Comparison of ENCODE assay signal across 32 cellular contexts in the genomic region with DNA sequence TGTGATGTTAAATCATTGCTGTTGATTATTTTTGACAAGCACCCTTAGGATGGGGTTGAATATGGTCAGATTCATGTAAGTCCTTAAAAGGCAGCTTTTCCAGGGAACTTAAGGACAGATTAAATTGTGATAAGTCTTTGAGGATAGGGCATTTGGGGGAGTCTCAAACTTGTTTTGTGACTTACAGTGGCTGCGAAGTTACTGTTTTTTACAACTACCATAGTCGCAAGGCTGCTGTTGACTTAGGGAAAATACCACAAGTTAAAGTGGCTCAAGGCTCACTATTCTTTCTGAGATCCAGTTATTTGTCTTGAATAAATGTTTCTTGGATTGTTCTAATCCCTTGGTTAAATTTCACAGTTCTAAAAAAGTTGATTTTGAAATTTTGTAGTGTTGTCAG.
"Had no signal": no experiment of that assay in that cellular context is flagged by ENCODE, and none has a peak within 500 bp of the region (broad histone marks: within the 10 kb centered on the region; RNA-seq: fewer than 3 reads in every experiment).

No MANE protein-coding gene starts in this region.

- H3K9me3 ChIP-seq: esophagus muscularis mucosa, gastrocnemius medialis, heart right ventricle had no signal

- DNase-seq: activated B cell treated with CpG ODN at 0.5 μM for 24 hours; activated CD4-positive, alpha-beta memory T cell treated with anti-CD3 and anti-CD28 coated beads for 36 hours; activated CD4-positive, alpha-beta T cell treated with anti-CD3 and anti-CD28 coated beads for 48 hours; activated CD8-positive, alpha-beta memory T cell treated with anti-CD3 and anti-CD28 coated beads, Interleukin-2, amount 10 ng/mL, durations not matched to agents 7 days and 5 days; activated CD8-positive, alpha-beta memory T cell treated with anti-CD3 and anti-CD28 coated beads, Interleukin-2, amount 50 U/mL, for 4 hours; activated CD8-positive, alpha-beta T cell treated with anti-CD3 and anti-CD28 coated beads, Interleukin-2, amount 10 ng/mL, durations not matched to agents 7 days and 5 days; activated gamma-delta T cell; activated naive CD4-positive, alpha-beta T cell; activated naive CD4-positive, alpha-beta T cell treated with anti-CD3 and anti-CD28 coated beads, Interleukin-2, amount 50 U/mL, for 16 hours; activated T-cell treated with anti-CD3 and anti-CD28 coated beads, Interleukin-2, amount 50 U/mL, for 1 hour; activated T-cell treated with anti-CD3 and anti-CD28 coated beads, Interleukin-2, amount 50 U/mL, for 48 hours; amniotic stem cell; anterior cingulate cortex; brain microvascular endothelial cell; dorsolateral prefrontal cortex; effector memory CD4-positive, alpha-beta T cell; foreskin keratinocyte; gastrocnemius medialis; glutamatergic neuron; heart right ventricle; T-cell; T1000; WERI-Rb-1 had no signal

- H3K9me3 Mint-ChIP-seq: activated B cell treated with CpG ODN at 0.5 μM for 24 hours; activated CD4-positive, alpha-beta memory T cell treated with anti-CD3 and anti-CD28 coated beads for 36 hours; activated T-helper 1 cell treated with anti-CD3 and anti-CD28 coated beads, Interleukin-12 subunit alpha, Interleukin-12 subunit beta, Interleukin-2, Interleukin-4 antibody, amounts not matched to agents 30 ng/mL and 10 ng/mL and 1 ng/mL, durations not matched to agents 14 hours and 24 hours and 36 hours; central memory CD8-positive, alpha-beta T cell; dendritic cell treated with granulocyte-macrophage colony-stimulating factor and Interleukin-4, amounts not matched to agents 40 ng/mL and 50 ng/mL, for 4 days; T-cell; T-helper 1 cell treated with Interleukin-12 subunit alpha and Interleukin-12 subunit beta and Interleukin-4 antibody, amounts not matched to agents 30 μg/mL and 1 μg/mL, for 36 hours had no signal

- H3K4me3 ChIP-seq: coronary artery, dorsolateral prefrontal cortex, esophagus muscularis mucosa, gastrocnemius medialis, heart right ventricle had no signal

- H3K27me3 ChIP-seq: brain microvascular endothelial cell, dorsolateral prefrontal cortex, esophagus muscularis mucosa, foreskin keratinocyte, gastrocnemius medialis, heart right ventricle had no signal

- FAIRE-seq: astrocyte, bronchial epithelial cell had no signal

- H3K27me3 Mint-ChIP-seq: activated B cell treated with CpG ODN at 0.5 μM for 24 hours; activated CD4-positive, alpha-beta memory T cell treated with anti-CD3 and anti-CD28 coated beads for 36 hours; activated CD8-positive, alpha-beta memory T cell treated with anti-CD3 and anti-CD28 coated beads, Interleukin-2, amount 10 ng/mL, durations not matched to agents 7 days and 5 days; activated naive CD8-positive, alpha-beta T cell; central memory CD8-positive, alpha-beta T cell; dendritic cell treated with granulocyte-macrophage colony-stimulating factor and Interleukin-4, amounts not matched to agents 40 ng/mL and 50 ng/mL, for 4 days; T-cell had no signal

- H3K36me3 ChIP-seq: gastrocnemius medialis, WERI-Rb-1 had no signal

- H3K4me3 Mint-ChIP-seq: activated B cell treated with CpG ODN at 0.5 μM for 24 hours; activated CD4-positive, alpha-beta memory T cell treated with anti-CD3 and anti-CD28 coated beads for 36 hours; activated CD8-positive, alpha-beta memory T cell treated with anti-CD3 and anti-CD28 coated beads, Interleukin-2, amount 10 ng/mL, durations not matched to agents 7 days and 5 days; activated CD8-positive, alpha-beta T cell treated with anti-CD3 and anti-CD28 coated beads, Interleukin-2, amount 10 ng/mL, durations not matched to agents 7 days and 5 days; activated naive CD8-positive, alpha-beta T cell; activated T-helper 1 cell treated with anti-CD3 and anti-CD28 coated beads, Interleukin-12 subunit alpha, Interleukin-12 subunit beta, Interleukin-2, Interleukin-4 antibody, amounts not matched to agents 30 ng/mL and 10 ng/mL and 1 ng/mL, durations not matched to agents 14 hours and 24 hours and 36 hours; central memory CD8-positive, alpha-beta T cell; dendritic cell treated with granulocyte-macrophage colony-stimulating factor and Interleukin-4, amounts not matched to agents 40 ng/mL and 50 ng/mL, for 4 days; T-cell; T-helper 1 cell treated with Interleukin-12 subunit alpha and Interleukin-12 subunit beta and Interleukin-4 antibody, amounts not matched to agents 30 μg/mL and 1 μg/mL, for 36 hours had no signal

- H3K27ac ChIP-seq: brain microvascular endothelial cell, coronary artery, dorsolateral prefrontal cortex, esophagus muscularis mucosa, foreskin keratinocyte, gastrocnemius medialis, heart right ventricle, WERI-Rb-1 had no signal

- H3K27ac Mint-ChIP-seq: activated B cell treated with CpG ODN at 0.5 μM for 24 hours; activated CD4-positive, alpha-beta memory T cell treated with anti-CD3 and anti-CD28 coated beads for 36 hours; activated CD8-positive, alpha-beta memory T cell treated with anti-CD3 and anti-CD28 coated beads, Interleukin-2, amount 10 ng/mL, durations not matched to agents 7 days and 5 days; activated CD8-positive, alpha-beta T cell treated with anti-CD3 and anti-CD28 coated beads, Interleukin-2, amount 10 ng/mL, durations not matched to agents 7 days and 5 days; activated naive CD8-positive, alpha-beta T cell; activated T-helper 1 cell treated with anti-CD3 and anti-CD28 coated beads, Interleukin-12 subunit alpha, Interleukin-12 subunit beta, Interleukin-2, Interleukin-4 antibody, amounts not matched to agents 30 ng/mL and 10 ng/mL and 1 ng/mL, durations not matched to agents 14 hours and 24 hours and 36 hours; dendritic cell treated with granulocyte-macrophage colony-stimulating factor and Interleukin-4, amounts not matched to agents 40 ng/mL and 50 ng/mL, for 4 days; T-cell; T-helper 1 cell treated with Interleukin-12 subunit alpha and Interleukin-12 subunit beta and Interleukin-4 antibody, amounts not matched to agents 30 μg/mL and 1 μg/mL, for 36 hours had no signal

- H3K4me1 Mint-ChIP-seq: activated B cell treated with CpG ODN at 0.5 μM for 24 hours; activated CD8-positive, alpha-beta memory T cell treated with anti-CD3 and anti-CD28 coated beads, Interleukin-2, amount 10 ng/mL, durations not matched to agents 7 days and 5 days had no signal
